1 cellular context compared by ENCODE assay signal in the genomic region with DNA sequence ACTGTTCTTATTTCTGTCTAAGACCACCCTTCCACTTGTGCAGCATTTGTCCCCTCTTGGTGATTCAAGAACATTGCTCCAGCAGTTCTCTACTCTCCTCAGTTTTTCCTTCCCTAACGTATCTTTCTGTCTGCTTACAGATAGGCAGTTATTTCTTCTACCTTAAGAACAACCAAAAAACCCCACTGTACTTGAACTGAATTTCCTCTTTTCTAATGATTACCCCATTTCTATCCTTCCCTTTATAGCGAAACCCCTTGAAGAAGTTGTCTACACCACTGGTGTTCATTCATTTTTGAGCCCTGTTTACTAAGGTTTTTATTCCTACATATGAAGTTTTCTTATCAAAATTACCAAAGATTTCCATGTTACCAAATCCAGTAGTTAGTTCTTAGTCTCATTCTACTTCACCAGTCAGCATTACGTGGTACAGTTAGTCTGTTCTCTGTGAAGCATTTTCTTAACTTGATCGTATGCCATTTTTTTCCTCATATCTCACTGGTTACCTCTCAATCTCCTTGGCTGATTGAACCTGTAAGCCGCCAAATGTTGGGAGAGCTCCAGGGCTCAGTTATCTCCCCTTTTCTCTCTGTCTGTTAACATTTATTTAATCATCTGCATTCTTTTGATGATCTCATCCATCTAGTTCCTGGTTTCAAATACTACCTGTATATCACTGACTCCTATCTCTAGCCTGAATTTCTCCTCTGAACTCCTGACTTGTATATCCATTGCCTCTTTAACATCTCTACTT.
TF ChIP-seq lines count a peak whose summit lies in the region.

No MANE protein-coding gene starts in this region.

TF ChIP-seq in WTC11, 78 proteins besides CTCF, POLR2A, EP300 and RAD21 (continued from another document):
- TF ChIP-seq, protein P1, sequence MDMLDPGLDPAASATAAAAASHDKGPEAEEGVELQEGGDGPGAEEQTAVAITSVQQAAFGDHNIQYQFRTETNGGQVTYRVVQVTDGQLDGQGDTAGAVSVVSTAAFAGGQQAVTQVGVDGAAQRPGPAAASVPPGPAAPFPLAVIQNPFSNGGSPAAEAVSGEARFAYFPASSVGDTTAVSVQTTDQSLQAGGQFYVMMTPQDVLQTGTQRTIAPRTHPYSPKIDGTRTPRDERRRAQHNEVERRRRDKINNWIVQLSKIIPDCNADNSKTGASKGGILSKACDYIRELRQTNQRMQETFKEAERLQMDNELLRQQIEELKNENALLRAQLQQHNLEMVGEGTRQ (CRISPR knock-in tag; IDR thresholded peaks at IDR 0.05), result no peak
- TF ChIP-seq, protein P2, sequence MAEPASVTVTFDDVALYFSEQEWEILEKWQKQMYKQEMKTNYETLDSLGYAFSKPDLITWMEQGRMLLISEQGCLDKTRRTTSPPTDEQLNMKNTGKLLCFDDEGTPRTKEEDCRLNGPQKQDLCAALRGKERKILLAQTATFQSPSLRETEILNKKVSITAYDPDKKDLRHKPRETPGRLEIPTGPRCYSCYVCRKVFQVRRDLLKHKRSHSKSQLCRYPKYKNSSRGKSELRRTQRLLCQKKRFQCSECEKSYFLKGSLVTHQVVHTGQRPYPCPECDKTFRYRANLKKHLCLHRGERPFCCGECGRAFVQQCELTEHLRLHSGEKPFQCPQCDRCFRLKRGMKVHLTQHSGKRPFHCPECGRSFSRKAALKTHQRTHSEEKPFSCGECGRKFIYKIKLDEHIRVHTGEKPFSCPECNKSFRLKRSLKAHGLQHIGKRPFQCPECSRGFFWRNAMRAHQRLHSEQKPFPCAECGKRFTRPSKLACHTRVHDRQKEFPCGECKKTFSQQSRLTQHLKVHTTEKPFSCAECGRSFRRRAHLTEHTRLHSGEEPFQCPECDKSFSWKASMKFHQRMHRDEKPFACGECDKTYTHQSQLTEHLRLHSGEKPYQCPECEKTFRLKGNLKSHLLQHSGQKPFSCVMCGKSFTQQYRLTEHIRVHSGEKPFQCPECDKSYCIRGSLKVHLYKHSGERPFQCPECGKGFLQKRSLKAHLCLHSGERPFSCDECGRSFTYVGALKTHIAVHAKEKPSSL (CRISPR knock-in tag; conservative IDR thresholded peaks at IDR 0.05), result no peak
- no peak for TF ChIP-seq E2F4 (CRISPR knock-in tag; IDR thresholded peaks at IDR 0.05; ENCODE audit: borderline replicate concordance, low read depth)
- TF ChIP-seq, protein P3, sequence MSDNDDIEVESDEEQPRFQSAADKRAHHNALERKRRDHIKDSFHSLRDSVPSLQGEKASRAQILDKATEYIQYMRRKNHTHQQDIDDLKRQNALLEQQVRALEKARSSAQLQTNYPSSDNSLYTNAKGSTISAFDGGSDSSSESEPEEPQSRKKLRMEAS (CRISPR knock-in tag; IDR thresholded peaks at IDR 0.05), result no peak
- no peak for TF ChIP-seq SOX15 (CRISPR knock-in tag; IDR thresholded peaks at IDR 0.05)
- no peak for TF ChIP-seq TCF7 (CRISPR knock-in tag; IDR thresholded peaks at IDR 0.05; ENCODE audit: low read depth)
- TF ChIP-seq PREB (CRISPR knock-in tag; IDR thresholded peaks at IDR 0.05; ENCODE audit: borderline replicate concordance), result no peak
- TF ChIP-seq IRF2 (CRISPR knock-in tag; IDR thresholded peaks at IDR 0.05; ENCODE audit: borderline replicate concordance, low read depth), result no peak
